Comparison of ENCODE assay signal across 10 cellular contexts in the genomic region with DNA sequence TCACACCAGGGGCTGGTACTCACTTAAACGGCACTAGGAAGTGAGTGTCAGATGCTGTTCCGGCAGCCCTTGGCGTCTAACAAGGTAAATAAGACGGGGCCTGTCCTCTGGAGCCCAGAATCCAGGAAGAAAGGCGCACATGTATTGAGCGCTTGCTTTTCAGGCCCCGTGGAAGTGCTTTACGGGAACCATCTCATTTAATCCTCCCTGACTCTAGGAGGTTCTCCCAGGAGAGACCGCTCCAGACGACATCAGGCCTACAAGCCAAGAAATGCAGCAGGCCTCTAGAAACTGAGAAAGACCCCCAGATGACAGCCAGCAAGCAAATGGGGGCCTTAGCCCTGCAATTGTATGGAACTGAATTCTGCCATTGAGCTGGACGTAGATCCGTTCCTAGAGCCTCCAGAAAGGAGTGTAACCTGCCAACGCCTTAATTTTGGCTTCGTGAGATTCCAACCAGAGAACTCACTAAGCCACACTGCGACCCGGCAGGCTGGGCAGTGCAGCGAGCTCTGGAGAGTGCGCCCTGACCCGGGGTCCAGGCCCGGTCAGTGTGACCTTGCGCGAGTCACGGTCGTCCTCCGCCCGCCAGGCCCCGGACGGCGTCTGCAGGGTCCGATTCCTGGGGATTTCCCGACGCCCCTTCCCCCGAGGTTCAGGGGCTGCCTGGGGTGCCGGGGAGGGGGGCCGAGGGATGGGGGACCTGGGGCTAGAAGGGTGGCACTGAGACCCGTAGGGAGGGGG. TPM values are rescaled to one million over a fixed set of nuclear protein-coding genes. Genes with fewer than 3 reads are reported as not detected.
DNase-seq lines count a peak whose midpoint lies in the region; ATAC-seq and TF ChIP-seq lines count a peak whose summit lies in the region.
"Had no signal": no experiment of that assay in that cellular context is flagged by ENCODE, and none has a peak within 500 bp of the region (broad histone marks: within the 10 kb centered on the region; RNA-seq: fewer than 3 reads in every experiment).

No MANE protein-coding gene starts in this region.

- no peaks in the 10 kb centered on the region for H3K9me2 ChIP-seq in OCI-LY1 (ENCODE audit: low read depth, low read length)

- peaks cover 8% of the 10 kb centered on the region for H3K4me1 ChIP-seq in OCI-LY1 (ENCODE audit: insufficient read depth, low read length, severe bottlenecking)
- peaks cover 10 to 28% (median 12%) of the 10 kb centered on the region in 3 donors for H3K4me1 ChIP-seq in esophagus squamous epithelium
- peaks cover 3% of the 10 kb centered on the region for H3K4me1 ChIP-seq in smooth muscle cell (ENCODE audit: low read depth)
- H3K4me1 ChIP-seq in adrenal gland (replicated peaks in 1 of 2), result peaks cover 6 to 11% of the 10 kb centered on the region in 2 donors

- H4K20me1 ChIP-seq in OCI-LY1 (ENCODE audit: insufficient read depth, low read length) (no peaks in the 10 kb centered on the region), smooth muscle cell (ENCODE audit: low read depth) (no peaks in the 10 kb centered on the region)

- H3F3A ChIP-seq in OCI-LY1 (ENCODE audit: insufficient read depth, low read length) (no peaks in the 10 kb centered on the region), smooth muscle cell (ENCODE audit: low read depth) (no peaks in the 10 kb centered on the region)

- TF ChIP-seq CTCF in OCI-LY1 (IDR thresholded peaks at IDR 0.05; ENCODE audit: low read length) (no peak), esophagus squamous epithelium (IDR thresholded peaks at IDR 0.05) (no peak), smooth muscle cell (IDR thresholded peaks at IDR 0.05; ENCODE audit: borderline replicate concordance, insufficient read depth, poor library complexity, severe bottlenecking) (no peak), adrenal gland (IDR thresholded peaks at IDR 0.05) (no peak)

- H3K79me2 ChIP-seq in OCI-LY1 (ENCODE audit: insufficient read depth, low read length) (no peaks in the 10 kb centered on the region), smooth muscle cell (ENCODE audit: low read depth) (no peaks in the 10 kb centered on the region)

- H3K36me3 ChIP-seq in OCI-LY1 (ENCODE audit: insufficient read depth, low read length), result no peaks in the 10 kb centered on the region
- H3K36me3 ChIP-seq in esophagus squamous epithelium, result no peaks in the 10 kb centered on the region
- H3K36me3 ChIP-seq in smooth muscle cell (ENCODE audit: low read depth), result no peaks in the 10 kb centered on the region
- no peaks in the 10 kb centered on the region for H3K36me3 ChIP-seq in adrenal gland (replicated peaks in 1 of 2)

- intact Hi-C loops in esophagus squamous epithelium (cut with DNase I) (no loop called here), adrenal gland (cut with DNase I) (no loop called here)

- peak overlapping the region; percentile 45; the same call in 1 of the 2 replicates for H3K4me2 ChIP-seq in OCI-LY1 (ENCODE audit: low read length)
- peak overlapping the region; percentile 90 for H3K4me2 ChIP-seq in smooth muscle cell

- peaks cover 10% of the 10 kb centered on the region; the same call in 1 of the 2 replicates for H3K27me3 ChIP-seq in OCI-LY1 (ENCODE audit: insufficient read depth, low read length)
- H3K27me3 ChIP-seq in esophagus squamous epithelium, result peaks cover 0 to 45% (median 0%) of the 10 kb centered on the region in 4 donors
- H3K27me3 ChIP-seq in smooth muscle cell (ENCODE audit: low read depth), result peaks cover 62% of the 10 kb centered on the region
- no peaks in the 10 kb centered on the region for H3K27me3 ChIP-seq in adrenal gland

- H3K9me3 ChIP-seq in OCI-LY1 (ENCODE audit: low read length) (no peaks in the 10 kb centered on the region), esophagus squamous epithelium (no peaks in the 10 kb centered on the region), smooth muscle cell (replicated peaks; ENCODE audit: low read depth) (no peaks in the 10 kb centered on the region), adrenal gland (replicated peaks in 1 of 3) (no peaks in the 10 kb centered on the region)

- H3K27ac ChIP-seq in OCI-LY1 (ENCODE audit: low read depth, low read length, poor library complexity, severe bottlenecking), result no peak overlapping the region
- H3K27ac ChIP-seq in esophagus squamous epithelium, result no peak overlapping the region
- no peak overlapping the region for H3K27ac ChIP-seq in smooth muscle cell (ENCODE audit: low read depth)
- no peak overlapping the region for H3K27ac ChIP-seq in adrenal gland

- TF ChIP-seq POLR2A in esophagus squamous epithelium (IDR thresholded peaks at IDR 0.05), result no peak
- TF ChIP-seq POLR2A in adrenal gland (IDR thresholded peaks at IDR 0.05), result no peak

- WGBS in esophagus squamous epithelium, 2 donors, result 52 to 72% methylated on average over 9 to 12 of the region's 36 CpGs
- WGBS in smooth muscle cell (ENCODE audit: low lambda C conversion rate), result 39% methylated on average over 33 of the region's 36 CpGs
- 34 to 78% (median 47%) methylated on average over 12 to 36 of the region's 36 CpGs for WGBS in adrenal gland, 4 donors

- peak overlapping the region; percentile 35 for H3K4me3 ChIP-seq in OCI-LY1 (ENCODE audit: low read depth, low read length, poor library complexity, severe bottlenecking)
- H3K4me3 ChIP-seq in esophagus squamous epithelium, result peak overlapping the region; percentile 45 to 75 (median 54)
- H3K4me3 ChIP-seq in smooth muscle cell, result no peak overlapping the region
- H3K4me3 ChIP-seq in adrenal gland, result peak overlapping the region in 2 of 4 donors; percentile 0 to 79

- peak; percentile 14 for DNase-seq in NCI-H748 (lab: John Stamatoyannopoulos, UW; ENCODE audit: unreplicated experiment)
- DNase-seq in NCI-H748 treated with DMSO at 0.1 percent for 48 hours (lab: John Stamatoyannopoulos, UW), result no peak
- no peak for DNase-seq in esophagus squamous epithelium (lab: John Stamatoyannopoulos, UW)
- DNase-seq in smooth muscle cell (lab: John Stamatoyannopoulos, UW; ENCODE audit: unreplicated experiment), result no peak
- no peak for DNase-seq in adrenal gland
- DNase-seq in putamen (ENCODE audit: low spot score), result no peak
- DNase-seq: NCI-H524 treated with DMSO at 0.1 percent for 48 hours had no signal

- no peak for ATAC-seq in GM18868 (IDR thresholded peaks at IDR 0.05; ENCODE audit: unreplicated experiment)

- no peak overlapping the region for H3K9ac ChIP-seq in OCI-LY1 (ENCODE audit: low read length)
- H3K9ac ChIP-seq in smooth muscle cell (ENCODE audit: low read depth), result no peak overlapping the region

- no peak overlapping the region for H2AFZ ChIP-seq in OCI-LY1 (ENCODE audit: low read length)
- H2AFZ ChIP-seq in smooth muscle cell (ENCODE audit: low read depth), result no peak overlapping the region

RNA-seq across cellular contexts. Expression of gene MANEAL, which starts 0.5 kb away (rescaled TPM):
- total RNA-seq in esophagus squamous epithelium, result 1 to 10 TPM; 2.3 to 5.0 (median 3.7) TPM
- 0.13 TPM in 1 of 2 replicates, not detected in the other for total RNA-seq in smooth muscle cell
- 0.61 and 0.67 TPM in 2 replicates for polyA plus RNA-seq in smooth muscle cell
- 10 to 100 TPM in 2 of 8 donors, 1 to 10 TPM in 6; 4.9 to 12.0 (median 9.1) TPM for total RNA-seq in adrenal gland
- polyA plus RNA-seq in adrenal gland, result 10 to 100 TPM in 1 of 3 donors, 1 to 10 TPM in 2; 4.0 to 13.1 (median 4.4) TPM

RNA-seq across cellular contexts. Expression of gene C1orf122, which starts 14.5 kb away (rescaled TPM):
- total RNA-seq in esophagus squamous epithelium (10 to 100 TPM; 40.9 to 60.2 (median 52.1) TPM), smooth muscle cell (56.4 and 57.8 TPM in 2 replicates), adrenal gland (100 to 1,000 TPM in 3 of 8 donors, 10 to 100 TPM in 5; 54.8 to 173 (median 90.7) TPM)
- polyA plus RNA-seq in smooth muscle cell (140 and 143 TPM in 2 replicates), adrenal gland (10 to 100 TPM; 21.0 to 87.0 (median 57.7) TPM)

RNA-seq across cellular contexts. Expression of gene YRDC, which starts 14.9 kb away (rescaled TPM):
- total RNA-seq in esophagus squamous epithelium (10 to 100 TPM; 19.9 to 26.0 (median 21.1) TPM), smooth muscle cell (29.6 and 39.9 TPM in 2 replicates), adrenal gland (10 to 100 TPM in 6 of 8 donors, 1 to 10 TPM in 2; 8.3 to 31.1 (median 11.3) TPM)
- polyA plus RNA-seq in smooth muscle cell (46.0 and 46.4 TPM in 2 replicates), adrenal gland (10 to 100 TPM in 1 of 3 donors, 1 to 10 TPM in 2; 5.4 to 14.0 (median 7.2) TPM)

RNA-seq across cellular contexts. Expression of gene EPHA10, which starts 28.2 kb away (rescaled TPM):
- total RNA-seq in esophagus squamous epithelium (under 1 TPM in 3 of 4 donors, not detected in 1; 0.19 to 0.49 (median 0.31) TPM), smooth muscle cell (not detected in 2 replicates), adrenal gland (under 1 TPM; 0.06 to 0.90 (median 0.56) TPM)
- polyA plus RNA-seq in smooth muscle cell (not detected in 2 replicates), adrenal gland (1 to 10 TPM in 1 of 3 donors, under 1 TPM in 2; 0.22 to 3.9 (median 0.40) TPM)
- total RNA-seq: A673 had no signal
